Comparison of ENCODE assay signal across 21 cellular contexts in genomic region chr4:183404016-183404415, GRCh38.
"Had no signal": no experiment of that assay in that cellular context is flagged by ENCODE, and none has a peak within 500 bp of the region (broad histone marks: within the 10 kb centered on the region; RNA-seq: fewer than 3 reads in every experiment).

No MANE protein-coding gene starts in this region.

- H3K36me3 Mint-ChIP-seq: activated naive CD8-positive, alpha-beta T cell had no signal

- H3K4me3 ChIP-seq: cardiac muscle cell had no signal

- H3K4me3 Mint-ChIP-seq: activated CD8-positive, alpha-beta T cell treated with anti-CD3 and anti-CD28 coated beads for 36 hours; activated T-cell treated with anti-CD3 and anti-CD28 coated beads, Interleukin-2, amount 50 U/mL, for 72 hours had no signal

- H3K36me3 ChIP-seq: brain microvascular endothelial cell, cardiac muscle cell had no signal

- ATAC-seq: activated CD4-positive, CD25-positive, alpha-beta regulatory T cell treated with anti-CD3 and anti-CD28 coated beads, Interleukin-2, amount 50 U/mL, for 24 hours; activated CD8-positive, alpha-beta T cell treated with anti-CD3 and anti-CD28 coated beads for 36 hours; activated T-cell treated with anti-CD3 and anti-CD28 coated beads, Interleukin-2, amount 50 U/mL, for 72 hours; PC-3 had no signal

- H3K27ac Mint-ChIP-seq: activated CD8-positive, alpha-beta T cell treated with anti-CD3 and anti-CD28 coated beads for 36 hours; activated naive CD8-positive, alpha-beta T cell; activated T-cell treated with anti-CD3 and anti-CD28 coated beads, Interleukin-2, amount 50 U/mL, for 72 hours; activated T-helper 2 cell treated with anti-CD3 and anti-CD28 coated beads, Interferon-gamma antibody, Interleukin-2, Interleukin-4, amounts not matched to agents 10 μg/mL and 5 μg/mL and 100 μg/mL, durations not matched to agents 14 hours and 24 hours and 36 hours had no signal

- H3K27me3 ChIP-seq: brain microvascular endothelial cell, cardiac muscle cell had no signal

- FAIRE-seq: RCC 7860 had no signal

- DNase-seq: activated CD4-positive, alpha-beta T cell treated with anti-CD3 and anti-CD28 coated beads for 4 hours; activated CD8-positive, alpha-beta memory T cell treated with anti-CD3 and anti-CD28 coated beads, Interleukin-2, amount 50 U/mL, for 4 hours; activated CD8-positive, alpha-beta T cell treated with anti-CD3 and anti-CD28 coated beads for 36 hours; activated naive CD4-positive, alpha-beta T cell; activated T-cell treated with anti-CD3 and anti-CD28 coated beads, Interleukin-2, amount 50 U/mL, for 72 hours; brain microvascular endothelial cell; KG1; NCI-H1048; NCI-H146; NCI-H187 treated with DMSO at 0.1 percent for 48 hours; NCI-H2081 treated with DMSO at 0.1 percent for 48 hours; NCI-H446; NCI-H524; PC-3; SHP77 treated with DMSO at 0.1 percent for 48 hours; T-helper 1 cell had no signal

- H3K9me3 Mint-ChIP-seq: activated CD8-positive, alpha-beta T cell treated with anti-CD3 and anti-CD28 coated beads for 36 hours; activated T-cell treated with anti-CD3 and anti-CD28 coated beads, Interleukin-2, amount 50 U/mL, for 72 hours; activated T-helper 2 cell treated with anti-CD3 and anti-CD28 coated beads, Interferon-gamma antibody, Interleukin-2, Interleukin-4, amounts not matched to agents 10 μg/mL and 5 μg/mL and 100 μg/mL, durations not matched to agents 14 hours and 24 hours and 36 hours had no signal

- H3K27me3 Mint-ChIP-seq: activated naive CD8-positive, alpha-beta T cell had no signal

- H3K27ac ChIP-seq: brain microvascular endothelial cell, cardiac muscle cell had no signal
